Comparison of ENCODE assay signal across 14 cellular contexts in genomic region chr11:65434057-65434666, GRCh38. TPM values are rescaled to one million over a fixed set of nuclear protein-coding genes. Genes with fewer than 3 reads are reported as not detected.
DNase-seq lines count a peak whose midpoint lies in the region; ATAC-seq and TF ChIP-seq lines count a peak whose summit lies in the region.
"Had no signal": no experiment of that assay in that cellular context is flagged by ENCODE, and none has a peak within 500 bp of the region (broad histone marks: within the 10 kb centered on the region; RNA-seq: fewer than 3 reads in every experiment).

No MANE protein-coding gene starts in this region.

- no peak overlapping the region for H4K91ac ChIP-seq in trophoblast cell (ENCODE audit: low read depth, low read length)

- no peaks in the 10 kb centered on the region for H3K9me3 ChIP-seq in CD8-positive, alpha-beta memory T cell (ENCODE audit: low read length)
- H3K9me3 ChIP-seq in esophagus muscularis mucosa = no peaks in the 10 kb centered on the region
- H3K9me3 ChIP-seq in trophoblast cell (ENCODE audit: insufficient read depth, low read depth, low read length) = no peaks in the 10 kb centered on the region

- DNase-seq in CD8-positive, alpha-beta memory T cell = no peak
- peak; percentile 64 for DNase-seq in esophagus muscularis mucosa (ENCODE audit: extremely low spot score)
- peak in 1 of 2 donors; percentile 30 for DNase-seq in trophoblast cell
- DNase-seq in AML-193 (lab: John Stamatoyannopoulos, UW) = no peak
- DNase-seq in sciatic nerve (ENCODE audit: low spot score) = no peak
- no peak for DNase-seq in NCI-H2081 (lab: John Stamatoyannopoulos, UW)
- DNase-seq: naive B cell; NCI-H1092; stimulated activated naive CD4-positive, alpha-beta T cell treated with Interleukin-2 at 50 U/mL for 16 hours; T1000 had no signal

- H2BK120ac ChIP-seq in trophoblast cell (ENCODE audit: insufficient read depth, low read length, poor library complexity) = no peak overlapping the region

- H3K36me3 Mint-ChIP-seq in CD8-positive, alpha-beta memory T cell = peaks cover 3 to 65% (median 14%) of the 10 kb centered on the region in 3 donors
- H3K36me3 Mint-ChIP-seq: naive B cell had no signal

- intact Hi-C loops in esophagus muscularis mucosa (cut with DNase I) = no loop called here
- intact Hi-C loops in sciatic nerve (cut with DNase I) = no loop called here

- peak overlapping the region; percentile 14 for H3K18ac ChIP-seq in trophoblast cell (ENCODE audit: low read length)

- no peaks in the 10 kb centered on the region for H3K27me3 ChIP-seq in CD8-positive, alpha-beta memory T cell (ENCODE audit: insufficient read depth, low read length, poor library complexity, severe bottlenecking)
- H3K27me3 ChIP-seq in esophagus muscularis mucosa (no peaks in the 10 kb centered on the region), trophoblast cell (ENCODE audit: insufficient read depth, low read length) (no peaks in the 10 kb centered on the region)

- CTCF ChIA-PET in CD8-positive, alpha-beta memory T cell (lab: Charles Lee) = interaction anchor here (1.1 kb wide), 1 partner anchor 18 kb away, joined by 9 read pairs; no protein-coding TSS in a partner anchor

- H3K79me2 ChIP-seq in trophoblast cell (ENCODE audit: control insufficient read depth, insufficient read depth, low read length, poor library complexity) = peaks cover 7% of the 10 kb centered on the region

- H3K36me3 ChIP-seq in CD8-positive, alpha-beta memory T cell (ENCODE audit: insufficient read depth, low read length) = peaks cover 16% of the 10 kb centered on the region
- H3K36me3 ChIP-seq in esophagus muscularis mucosa = peaks cover 36 to 91% (median 55%) of the 10 kb centered on the region in 4 donors
- peaks cover 16 to 32% of the 10 kb centered on the region in 2 experiments for H3K36me3 ChIP-seq in trophoblast cell (ENCODE audit: control insufficient read depth in 1 of 2, insufficient read depth in 2 of 2, low read length in 2 of 2)

- no peak for TF ChIP-seq CTCF in esophagus muscularis mucosa (IDR thresholded peaks at IDR 0.05)

- no peak overlapping the region for H2AK5ac ChIP-seq in trophoblast cell (ENCODE audit: low read length)

- H3K14ac ChIP-seq in trophoblast cell (ENCODE audit: low read length) = no peak overlapping the region

- H3K4me1 ChIP-seq in CD8-positive, alpha-beta memory T cell (ENCODE audit: insufficient read depth, low read length) = peaks cover 48% of the 10 kb centered on the region
- H3K4me1 ChIP-seq in esophagus muscularis mucosa (peaks cover 70 to 99% (median 97%) of the 10 kb centered on the region in 4 donors), trophoblast cell (ENCODE audit: control insufficient read depth in 1 of 2, insufficient read depth in 2 of 2, low read length in 2 of 2) (peaks cover 4 to 10% of the 10 kb centered on the region in 2 experiments)

- H3K4me1 Mint-ChIP-seq in CD8-positive, alpha-beta memory T cell = peaks cover 79 to 94% (median 94%) of the 10 kb centered on the region in 3 donors

- H3K9ac ChIP-seq in trophoblast cell (ENCODE audit: low read length) = no peak overlapping the region

- no peaks in the 10 kb centered on the region for H3K9me3 Mint-ChIP-seq in CD8-positive, alpha-beta memory T cell
- H3K9me3 Mint-ChIP-seq: dendritic cell treated with granulocyte-macrophage colony-stimulating factor and Interleukin-4, amounts not matched to agents 40 ng/mL and 50 ng/mL, for 4 days; GM23338; naive B cell had no signal

- H3K4me3 Mint-ChIP-seq in CD8-positive, alpha-beta memory T cell = no peak overlapping the region
- H3K4me3 Mint-ChIP-seq: dendritic cell treated with granulocyte-macrophage colony-stimulating factor and Interleukin-4, amounts not matched to agents 40 ng/mL and 50 ng/mL, for 4 days; GM23338; naive B cell had no signal

- H3K79me1 ChIP-seq in trophoblast cell (ENCODE audit: low read length) = peaks cover 1% of the 10 kb centered on the region

- peak overlapping the region; percentile 67 for H3K23ac ChIP-seq in trophoblast cell (ENCODE audit: low read length)

- TF ChIP-seq POLR2A in esophagus muscularis mucosa (IDR thresholded peaks at IDR 0.05; ENCODE audit: low read depth) = no peak

- no peak overlapping the region for H3K4ac ChIP-seq in trophoblast cell (ENCODE audit: low read depth, low read length)

- no peak overlapping the region for H3K27ac ChIP-seq in CD8-positive, alpha-beta memory T cell (ENCODE audit: low read depth, low read length)
- H3K27ac ChIP-seq in esophagus muscularis mucosa (replicated peaks in 1 of 4) (peak overlapping the region; percentile 6 to 99 (median 50)), trophoblast cell (ENCODE audit: low read depth, low read length) (peak overlapping the region; percentile 34)

- POLR2A ChIA-PET in CD8-positive, alpha-beta memory T cell (lab: Charles Lee) = interaction anchor here (0.9 to 1.0 kb wide), 2 partner anchors 10 to 18 kb away, joined by 3 to 5 read pairs; no protein-coding TSS in a partner anchor

- 64% methylated on average over 6 of the region's 6 CpGs for WGBS in esophagus muscularis mucosa
- WGBS in trophoblast cell (ENCODE audit: extremely low coverage, insufficient coverage, insufficient read length) = no CpG with 5 or more reads among the region's 6 CpGs

- H2BK12ac ChIP-seq in trophoblast cell (ENCODE audit: low read length) = no peak overlapping the region

- no peak overlapping the region for H4K12ac ChIP-seq in trophoblast cell (ENCODE audit: low read depth, low read length)

- TF ChIP-seq EP300 in esophagus muscularis mucosa (IDR thresholded peaks at IDR 0.05) = no peak

- no peak overlapping the region for H3K4me3 ChIP-seq in CD8-positive, alpha-beta memory T cell (ENCODE audit: low read length)
- H3K4me3 ChIP-seq in esophagus muscularis mucosa = no peak overlapping the region
- H3K4me3 ChIP-seq in trophoblast cell (ENCODE audit: low read depth, low read length) = no peak overlapping the region
- H3K4me3 ChIP-seq: GM23338 had no signal

- ATAC-seq in SK-N-SH treated with all-trans-retinoic acid at 6 μM for 48 hours = no peak
- no peak for ATAC-seq in sciatic nerve
- no peak for ATAC-seq in activated CD4-positive, CD25-positive, alpha-beta regulatory T cell treated with anti-CD3 and anti-CD28 coated beads, Interleukin-2, amount 50 U/mL, for 24 hours
- ATAC-seq: GM23338 had no signal

- H3K27me3 Mint-ChIP-seq in CD8-positive, alpha-beta memory T cell = no peaks in the 10 kb centered on the region
- H3K27me3 Mint-ChIP-seq: dendritic cell treated with granulocyte-macrophage colony-stimulating factor and Interleukin-4, amounts not matched to agents 40 ng/mL and 50 ng/mL, for 4 days; naive B cell had no signal

- H3K4me2 ChIP-seq in trophoblast cell (ENCODE audit: low read length) = no peak overlapping the region
- H3K4me2 ChIP-seq: GM23338 had no signal

- no peak overlapping the region for H2BK5ac ChIP-seq in trophoblast cell (ENCODE audit: low read depth, low read length, poor library complexity)

- peak overlapping the region in 6 of 8 donors; percentile 38 to 78 (median 64) for H3K27ac Mint-ChIP-seq in CD8-positive, alpha-beta memory T cell
- H3K27ac Mint-ChIP-seq: dendritic cell treated with granulocyte-macrophage colony-stimulating factor and Interleukin-4, amounts not matched to agents 40 ng/mL and 50 ng/mL, for 4 days; GM23338 had no signal

- H2AFZ ChIP-seq in trophoblast cell (ENCODE audit: insufficient read depth, low read length, poor library complexity) = no peak overlapping the region
- H2AFZ ChIP-seq: GM23338 had no signal

- no peak overlapping the region for H4K8ac ChIP-seq in trophoblast cell (ENCODE audit: low read depth, low read length)

TF ChIP-seq in SK-N-SH treated with all-trans-retinoic acid at 6 μM for 48 hours, 23 proteins besides CTCF, POLR2A, EP300 and RAD21 (continues in another document):
- peak; percentile 16; the same call in 1 of the 2 replicates for TF ChIP-seq TCF4 (CRISPR knock-in tag; IDR thresholded peaks at IDR 0.05; ENCODE audit: borderline replicate concordance)
- TF ChIP-seq ZC3H10 (CRISPR knock-in tag; IDR thresholded peaks at IDR 0.05) = peak; percentile 57; the same call in 1 of the 2 replicates
- no peak for TF ChIP-seq PPARA (CRISPR knock-in tag; IDR thresholded peaks at IDR 0.05; ENCODE audit: borderline replicate concordance)
- TF ChIP-seq ZFP3 (CRISPR knock-in tag; IDR thresholded peaks at IDR 0.05) = no peak
- no peak for TF ChIP-seq TSHZ2 (CRISPR knock-in tag; IDR thresholded peaks at IDR 0.05)
- no peak for TF ChIP-seq ZNF8 (CRISPR knock-in tag; IDR thresholded peaks at IDR 0.05)

RNA-seq across cellular contexts. Expression of gene NEAT1, which starts 11.6 kb away (rescaled TPM):
- total RNA-seq in CD8-positive, alpha-beta memory T cell = 100 to 1,000 TPM; 196 to 204 TPM
- polyA plus RNA-seq in CD8-positive, alpha-beta memory T cell = 2.7 TPM
- total RNA-seq in esophagus muscularis mucosa (100 to 1,000 TPM in 2 of 4 donors, 10 to 100 TPM in 2; 42.8 to 181 (median 96.0) TPM), sciatic nerve (1,255 TPM)
- polyA plus RNA-seq in trophoblast cell (2013) = 11.1 and 12.7 TPM in 2 replicates

RNA-seq across cellular contexts. Expression of gene FRMD8, which starts 47.7 kb away (rescaled TPM):
- 10 to 100 TPM; 44.9 to 49.8 TPM for total RNA-seq in CD8-positive, alpha-beta memory T cell
- 60.6 TPM for polyA plus RNA-seq in CD8-positive, alpha-beta memory T cell
- total RNA-seq in esophagus muscularis mucosa = 10 to 100 TPM; 30.4 to 37.3 (median 34.7) TPM
- 21.2 and 22.9 TPM in 2 replicates for polyA plus RNA-seq in trophoblast cell (2013)
- total RNA-seq in sciatic nerve = 65.9 TPM

RNA-seq across cellular contexts. Expression of gene SLC25A45, which starts 51.7 kb away (rescaled TPM):
- 10 to 100 TPM; 13.3 to 13.8 TPM for total RNA-seq in CD8-positive, alpha-beta memory T cell
- 14.6 TPM for polyA plus RNA-seq in CD8-positive, alpha-beta memory T cell
- total RNA-seq in esophagus muscularis mucosa (10 to 100 TPM in 1 of 4 donors, 1 to 10 TPM in 3; 4.6 to 11.3 (median 5.9) TPM), sciatic nerve (12.0 TPM)
- polyA plus RNA-seq in trophoblast cell (2013) = 0.93 and 1.1 TPM in 2 replicates
